In the genomic region with DNA sequence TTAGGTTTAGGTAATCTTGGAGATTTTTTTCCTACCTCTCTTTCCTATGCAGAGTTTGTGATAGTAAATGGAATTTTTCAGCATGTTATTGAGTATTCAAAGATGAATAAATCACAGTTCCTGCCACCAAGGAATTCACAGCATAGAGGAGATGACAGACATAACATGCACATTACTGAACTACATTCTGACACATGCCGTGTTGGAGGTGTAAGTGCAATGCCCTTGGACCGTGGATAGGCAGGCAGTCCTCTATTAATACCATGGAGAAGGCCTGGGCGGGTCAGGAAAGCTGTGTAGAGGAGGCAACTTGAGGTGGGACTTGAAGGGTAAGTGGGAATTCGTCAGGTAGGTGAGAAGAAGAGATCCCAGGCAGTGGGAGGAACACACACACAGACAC, we compare ENCODE assay signal across 19 cellular contexts.
"Had no signal": no experiment of that assay in that cellular context is flagged by ENCODE, and none has a peak within 500 bp of the region (broad histone marks: within the 10 kb centered on the region; RNA-seq: fewer than 3 reads in every experiment).

No MANE protein-coding gene starts in this region.

- H3K27ac ChIP-seq: parathyroid adenoma, upper lobe of right lung had no signal

- H3K9me3 ChIP-seq: upper lobe of right lung had no signal

- DNase-seq: activated CD4-positive, alpha-beta T cell treated with anti-CD3 and anti-CD28 coated beads, Interleukin-2, amount 10 ng/mL, durations not matched to agents 24 days and 14 days; activated CD4-positive, CD25-positive, alpha-beta regulatory T cell; activated CD8-positive, alpha-beta memory T cell treated with anti-CD3 and anti-CD28 coated beads, Interleukin-2, amount 50 U/mL, for 4 hours; activated CD8-positive, alpha-beta T cell treated with anti-CD3 and anti-CD28 coated beads, Interleukin-2, amount 10 ng/mL, durations not matched to agents 7 days and 5 days; activated effector memory CD4-positive, alpha-beta T cell treated with anti-CD3 and anti-CD28 coated beads, Interleukin-2, amount 50 U/mL, for 16 hours; activated T-cell treated with anti-CD3 and anti-CD28 coated beads, Interleukin-2, amount 50 U/mL, for 48 hours; amniotic stem cell; cerebellar nuclear complex; effector CD8-positive, alpha-beta T cell; foreskin fibroblast; kidney glomerular epithelial cell; midbrain; stimulated activated CD4-positive, alpha-beta T cell treated with anti-CD3 and anti-CD28 coated beads, Interleukin-4, amount 100 ng/mL, for 4 hours; stimulated activated CD8-positive, alpha-beta memory T cell treated with anti-CD3 and anti-CD28 coated beads, Interleukin-4, amount 100 ng/mL, for 48 hours; T-helper 2 cell; upper lobe of right lung had no signal

- H3K4me1 ChIP-seq: parathyroid adenoma, upper lobe of right lung had no signal

- H3K4me3 ChIP-seq: lung, smooth muscle cell, upper lobe of right lung had no signal

- ATAC-seq: activated CD8-positive, alpha-beta T cell treated with anti-CD3 and anti-CD28 coated beads, Interleukin-2, amount 10 ng/mL, durations not matched to agents 7 days and 5 days; upper lobe of right lung had no signal

- H3K27me3 ChIP-seq: upper lobe of right lung had no signal
